10 cellular contexts compared by ENCODE assay signal in genomic region chr1:61141288-61142044, GRCh38. TPM values are rescaled to one million over a fixed set of nuclear protein-coding genes. Genes with fewer than 3 reads are reported as not detected.
DNase-seq lines count a peak whose midpoint lies in the region; ATAC-seq, FAIRE-seq and TF ChIP-seq lines count a peak whose summit lies in the region.
"Had no signal": no experiment of that assay in that cellular context is flagged by ENCODE, and none has a peak within 500 bp of the region (broad histone marks: within the 10 kb centered on the region; RNA-seq: fewer than 3 reads in every experiment).

No MANE protein-coding gene starts in this region.

- DNase-seq in heart right ventricle, result no peak
- DNase-seq in right atrium auricular region (ENCODE audit: low spot score), result no peak
- DNase-seq in foreskin fibroblast, result peak; percentile 52 to 76
- DNase-seq in vagina (ENCODE audit: extremely low spot score in 2 of 2), result no peak
- no peak for DNase-seq in GM19239 (ENCODE audit: insufficient read length, low spot score)
- DNase-seq in SIG-M5 treated with dmso at 0.1 percent for 504 hours (lab: John Stamatoyannopoulos, UW; ENCODE audit: unreplicated experiment), result no peak
- DNase-seq: activated CD4-positive, CD25-positive, alpha-beta regulatory T cell treated with anti-CD3 and anti-CD28 coated beads, Interleukin-2, amount 50 U/mL, for 72 hours; endodermal cell had no signal

- H3K4me3 ChIP-seq in heart right ventricle, result no peak overlapping the region
- H3K4me3 ChIP-seq in right atrium auricular region, result no peak overlapping the region
- no peak overlapping the region for H3K4me3 ChIP-seq in foreskin fibroblast (ENCODE audit: low read depth in 1 of 2, low read length in 2 of 2)
- H3K4me3 ChIP-seq in vagina, result no peak overlapping the region

- no peak for TF ChIP-seq POLR2A in vagina (IDR thresholded peaks at IDR 0.05)

- H3K27ac ChIP-seq in heart right ventricle, result peak overlapping the region in 6 of 10 donors; percentile 11 to 69 (median 32)
- H3K27ac ChIP-seq in right atrium auricular region, result peak overlapping the region in 1 of 2 donors; percentile 24
- peak overlapping the region; percentile 34 for H3K27ac ChIP-seq in vagina

- H3K4me1 ChIP-seq in heart right ventricle, result peaks cover 9 to 65% (median 55%) of the 10 kb centered on the region in 9 donors
- H3K4me1 ChIP-seq in right atrium auricular region, result peaks cover 0 to 56% of the 10 kb centered on the region in 2 donors
- H3K4me1 ChIP-seq in vagina, result peaks cover 54% of the 10 kb centered on the region

- intact Hi-C loops in heart right ventricle (cut with DNase I), result no loop called here
- intact Hi-C loops in vagina (cut with DNase I), result no loop called here

- TF ChIP-seq CTCF in heart right ventricle (IDR thresholded peaks at IDR 0.05) (no peak), right atrium auricular region (IDR thresholded peaks at IDR 0.05) (no peak), foreskin fibroblast (IDR thresholded peaks at IDR 0.05; ENCODE audit: low read depth, low read length) (no peak), vagina (IDR thresholded peaks at IDR 0.05) (no peak)

- FAIRE-seq in GM19239 (lab: Jason Lieb, UNC), result no peak

- ATAC-seq in heart right ventricle, result peak in 2 of 8 donors; percentile 22 to 34
- ATAC-seq in SK-N-SH treated with all-trans-retinoic acid at 6 μM for 48 hours, result peak; percentile 54
- ATAC-seq in GM21390 (IDR thresholded peaks at IDR 0.05; ENCODE audit: unreplicated experiment), result no peak

- H3K27me3 ChIP-seq in heart right ventricle (no peaks in the 10 kb centered on the region), right atrium auricular region (no peaks in the 10 kb centered on the region), vagina (no peaks in the 10 kb centered on the region)

- WGBS in heart right ventricle, 2 donors, result 59 to 70% methylated on average over 9 of the region's 9 CpGs

- H3K36me3 ChIP-seq in heart right ventricle, result peaks cover 0 to 4% (median 0%) of the 10 kb centered on the region in 9 donors
- no peaks in the 10 kb centered on the region for H3K36me3 ChIP-seq in right atrium auricular region
- no peaks in the 10 kb centered on the region for H3K36me3 ChIP-seq in vagina

- H3K9me3 ChIP-seq in heart right ventricle, result no peaks in the 10 kb centered on the region
- no peaks in the 10 kb centered on the region for H3K9me3 ChIP-seq in right atrium auricular region
- H3K9me3 ChIP-seq in vagina, result no peaks in the 10 kb centered on the region

TF ChIP-seq in SK-N-SH treated with all-trans-retinoic acid at 6 μM for 48 hours, 23 proteins besides CTCF, POLR2A, EP300 and RAD21:
- no peak for TF ChIP-seq ZNF565 (CRISPR knock-in tag; conservative IDR thresholded peaks at IDR 0.05; ENCODE audit: low read depth)
- TF ChIP-seq ISL1 (CRISPR knock-in tag; IDR thresholded peaks at IDR 0.05), result peak; percentile 32

RNA-seq across cellular contexts. Expression of gene NFIA, which starts 59.1 kb away (rescaled TPM):
- total RNA-seq in heart right ventricle, result 100 to 1,000 TPM in 4 of 10 donors, 10 to 100 TPM in 6; 82.4 to 117 (median 97.5) TPM
- polyA plus RNA-seq in heart right ventricle, result 10 to 100 TPM; 11.2 to 24.9 TPM
- total RNA-seq in right atrium auricular region, result 10 to 100 TPM; 75.3 to 81.3 TPM
- 59.2 TPM for total RNA-seq in vagina

Comparison
In these comparisons a context has a peak if more than half of its experiments do, and no peak if none do; other contexts are left out.
1. DNase-seq: peak in foreskin fibroblast (2 of 2); none in heart right ventricle (0 of 2), right atrium auricular region (single experiment), vagina (0 of 2), GM19239 (single experiment) and SIG-M5 treated with dmso at 0.1 percent for 504 hours (single experiment).